1 cellular context compared by ENCODE assay signal in the genomic region with DNA sequence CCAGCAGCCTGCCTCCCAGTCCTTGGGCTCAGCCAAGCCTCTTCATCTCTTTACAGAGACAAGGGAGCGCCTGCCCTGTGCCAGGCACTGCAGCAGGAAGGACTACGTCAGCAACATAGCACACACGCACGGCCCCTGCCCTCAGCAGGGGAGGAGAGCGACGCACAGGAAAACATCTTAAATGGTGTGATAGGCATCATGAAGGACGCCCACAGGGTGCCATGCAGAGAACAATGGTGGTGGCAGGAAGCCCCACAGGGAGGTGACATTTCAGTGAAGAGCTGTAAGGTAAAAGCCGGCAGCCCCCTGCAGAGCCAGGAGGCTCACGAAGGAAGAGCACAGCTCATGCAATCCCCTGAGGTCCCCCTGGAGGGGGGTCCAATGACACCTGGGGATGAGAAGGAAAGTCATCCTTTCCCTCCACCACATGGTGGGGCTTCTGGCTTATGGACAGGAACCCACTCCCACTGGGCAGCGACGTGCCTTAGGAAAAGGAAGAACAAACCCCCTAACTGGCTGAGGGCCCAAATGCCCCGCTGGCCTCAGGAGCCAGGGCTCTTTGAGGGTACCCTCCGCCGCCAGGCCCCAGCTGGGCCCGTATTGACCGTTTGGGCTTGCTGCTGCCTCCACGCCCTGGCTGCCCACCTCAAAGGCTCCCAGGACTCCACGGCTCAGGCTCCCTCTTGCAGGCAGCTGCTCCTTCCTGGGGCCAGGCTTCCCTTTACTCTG.
TF ChIP-seq lines count a peak whose summit lies in the region.

No MANE protein-coding gene starts in this region.

TF ChIP-seq in HCT116, 20 proteins besides CTCF, POLR2A, EP300 and RAD21 (continued from another document):
- TF ChIP-seq, protein P1, sequence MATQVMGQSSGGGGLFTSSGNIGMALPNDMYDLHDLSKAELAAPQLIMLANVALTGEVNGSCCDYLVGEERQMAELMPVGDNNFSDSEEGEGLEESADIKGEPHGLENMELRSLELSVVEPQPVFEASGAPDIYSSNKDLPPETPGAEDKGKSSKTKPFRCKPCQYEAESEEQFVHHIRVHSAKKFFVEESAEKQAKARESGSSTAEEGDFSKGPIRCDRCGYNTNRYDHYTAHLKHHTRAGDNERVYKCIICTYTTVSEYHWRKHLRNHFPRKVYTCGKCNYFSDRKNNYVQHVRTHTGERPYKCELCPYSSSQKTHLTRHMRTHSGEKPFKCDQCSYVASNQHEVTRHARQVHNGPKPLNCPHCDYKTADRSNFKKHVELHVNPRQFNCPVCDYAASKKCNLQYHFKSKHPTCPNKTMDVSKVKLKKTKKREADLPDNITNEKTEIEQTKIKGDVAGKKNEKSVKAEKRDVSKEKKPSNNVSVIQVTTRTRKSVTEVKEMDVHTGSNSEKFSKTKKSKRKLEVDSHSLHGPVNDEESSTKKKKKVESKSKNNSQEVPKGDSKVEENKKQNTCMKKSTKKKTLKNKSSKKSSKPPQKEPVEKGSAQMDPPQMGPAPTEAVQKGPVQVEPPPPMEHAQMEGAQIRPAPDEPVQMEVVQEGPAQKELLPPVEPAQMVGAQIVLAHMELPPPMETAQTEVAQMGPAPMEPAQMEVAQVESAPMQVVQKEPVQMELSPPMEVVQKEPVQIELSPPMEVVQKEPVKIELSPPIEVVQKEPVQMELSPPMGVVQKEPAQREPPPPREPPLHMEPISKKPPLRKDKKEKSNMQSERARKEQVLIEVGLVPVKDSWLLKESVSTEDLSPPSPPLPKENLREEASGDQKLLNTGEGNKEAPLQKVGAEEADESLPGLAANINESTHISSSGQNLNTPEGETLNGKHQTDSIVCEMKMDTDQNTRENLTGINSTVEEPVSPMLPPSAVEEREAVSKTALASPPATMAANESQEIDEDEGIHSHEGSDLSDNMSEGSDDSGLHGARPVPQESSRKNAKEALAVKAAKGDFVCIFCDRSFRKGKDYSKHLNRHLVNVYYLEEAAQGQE (IDR thresholded peaks at IDR 0.05; ENCODE audit: low read depth), result no peak
- no peak for TF ChIP-seq EZH2phosphoT487 (IDR thresholded peaks at IDR 0.05; ENCODE audit: borderline replicate concordance)
